In the genomic region with DNA sequence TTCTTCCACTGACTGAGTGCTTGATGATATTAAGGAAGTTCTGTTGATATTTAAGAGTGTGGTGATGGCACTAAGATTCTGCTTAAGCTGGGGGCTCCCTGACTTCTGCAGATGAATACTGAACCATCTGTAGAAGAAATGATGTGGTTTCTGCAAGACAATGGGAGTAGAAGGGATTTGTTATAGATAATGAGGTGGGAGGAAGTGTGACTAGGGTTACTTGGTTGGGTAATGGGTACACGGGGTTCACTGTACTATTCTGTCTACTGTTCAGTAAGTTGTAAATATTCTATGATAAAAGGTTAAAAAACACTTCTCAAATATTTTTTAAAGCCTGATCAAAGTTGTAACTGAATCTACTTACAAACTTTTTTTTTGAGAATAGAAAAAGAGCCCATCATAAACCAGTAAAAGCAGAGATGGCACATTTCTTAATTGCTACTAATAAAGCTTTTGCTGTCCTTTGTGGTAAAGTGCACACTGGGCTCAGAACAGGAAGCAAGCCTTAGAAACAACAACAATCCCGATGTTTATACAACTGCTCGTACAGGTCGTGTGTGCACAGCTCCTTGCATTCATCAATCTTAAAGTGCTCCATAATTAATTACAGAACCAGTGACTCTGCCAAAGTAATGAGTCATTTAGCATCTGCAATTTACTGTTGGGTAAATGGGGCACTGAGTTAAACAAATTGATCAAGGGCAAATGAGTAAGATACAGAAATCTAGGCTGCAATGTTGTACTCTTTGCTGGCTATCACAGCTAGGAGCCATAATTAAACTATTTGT, we compare ENCODE assay signal across 14 cellular contexts.
DNase-seq lines count a peak whose midpoint lies in the region; ATAC-seq lines count a peak whose summit lies in the region.
"Had no signal": no experiment of that assay in that cellular context is flagged by ENCODE, and none has a peak within 500 bp of the region (broad histone marks: within the 10 kb centered on the region; RNA-seq: fewer than 3 reads in every experiment).

No MANE protein-coding gene starts in this region.

- H3K27ac ChIP-seq in BLaER1 treated with 17β-estradiol and CSF1 and Interleukin-3, amounts not matched to agents 10 nM and 100 nM: peak overlapping the region in 10 of 11 experiments; percentile 48 to 85 (median 80); a peak in 20 of 22 replicates
- H3K27ac ChIP-seq: tibial artery, WERI-Rb-1 had no signal

- H3K4me3 Mint-ChIP-seq in IgD-negative memory B cell: peak overlapping the region; percentile 41 to 74 (median 63)

- H4K20me1 ChIP-seq in BLaER1 treated with 17β-estradiol and CSF1 and Interleukin-3, amounts not matched to agents 10 nM and 100 nM: peaks cover 0 to 25% (median 0%) of the 10 kb centered on the region in 11 experiments; a peak in 5 of 22 replicates

- peak; percentile 53 for DNase-seq in OCI-M1 (lab: John Stamatoyannopoulos, UW)
- DNase-seq in fibroblast of peridontal ligament (ENCODE audit: extremely low read depth): peak; percentile 54
- DNase-seq in 8988T: no peak
- no peak for DNase-seq in activated effector memory CD4-positive, alpha-beta T cell treated with Interleukin-2 at 50 U/mL for 16 hours
- DNase-seq in dedifferentiated amniotic fluid mesenchymal stem cell (ENCODE audit: extremely low spot score): no peak
- DNase-seq: Calu3; KG1; kidney; stimulated activated CD4-positive, alpha-beta T cell treated with anti-CD3 and anti-CD28 coated beads, Interleukin-12 subunit alpha, Interleukin-12 subunit beta, amount 100 ng/mL, for 4 hours; tibial artery; WERI-Rb-1 had no signal

- peaks cover 0 to 22% (median 0%) of the 10 kb centered on the region in 11 experiments; a peak in 4 of 22 replicates for H3K36me3 ChIP-seq in BLaER1 treated with 17β-estradiol and CSF1 and Interleukin-3, amounts not matched to agents 10 nM and 100 nM
- H3K36me3 ChIP-seq: tibial artery, WERI-Rb-1 had no signal

- peaks cover 68 to 100% (median 81%) of the 10 kb centered on the region in 10 experiments for H3K4me1 ChIP-seq in BLaER1 treated with 17β-estradiol and CSF1 and Interleukin-3, amounts not matched to agents 10 nM and 100 nM
- H3K4me1 ChIP-seq: tibial artery had no signal

- no peaks in the 10 kb centered on the region for H3K27me3 Mint-ChIP-seq in IgD-negative memory B cell

- peak overlapping the region; percentile 77 to 97 (median 93) for H3K4me2 ChIP-seq in BLaER1 treated with 17β-estradiol and CSF1 and Interleukin-3, amounts not matched to agents 10 nM and 100 nM

- peak overlapping the region in 9 of 10 experiments; percentile 28 to 74 (median 55); a peak in 18 of 20 replicates for H3K4me3 ChIP-seq in BLaER1 treated with 17β-estradiol and CSF1 and Interleukin-3, amounts not matched to agents 10 nM and 100 nM
- H3K4me3 ChIP-seq: tibial artery had no signal

- H3K9me3 ChIP-seq in BLaER1 treated with 17β-estradiol and CSF1 and Interleukin-3, amounts not matched to agents 10 nM and 100 nM (replicated peaks in 1 of 11): no peaks in the 10 kb centered on the region
- H3K9me3 ChIP-seq: tibial artery had no signal

- peak overlapping the region; percentile 1 to 26 (median 7) for H3K27ac Mint-ChIP-seq in IgD-negative memory B cell

- H3K27me3 ChIP-seq in BLaER1 treated with 17β-estradiol and CSF1 and Interleukin-3, amounts not matched to agents 10 nM and 100 nM: no peaks in the 10 kb centered on the region
- H3K27me3 ChIP-seq: tibial artery had no signal

- peak overlapping the region; percentile 21 to 78 (median 72); a peak in 21 of 22 replicates for H3K9ac ChIP-seq in BLaER1 treated with 17β-estradiol and CSF1 and Interleukin-3, amounts not matched to agents 10 nM and 100 nM

- H3K36me3 Mint-ChIP-seq in IgD-negative memory B cell: peaks cover 2% of the 10 kb centered on the region

- peaks cover 60 to 65% (median 63%) of the 10 kb centered on the region in 3 donors for H3K4me1 Mint-ChIP-seq in IgD-negative memory B cell

- no peak for ATAC-seq in GM21717 (IDR thresholded peaks at IDR 0.05; ENCODE audit: unreplicated experiment)

- no peaks in the 10 kb centered on the region for H3K9me3 Mint-ChIP-seq in IgD-negative memory B cell

Comparison
In these comparisons a context has a peak if more than half of its experiments do, and no peak if none do; other contexts are left out.
1. DNase-seq: peak in OCI-M1 (single experiment) and fibroblast of peridontal ligament (single experiment); none in 8988T (single experiment), activated effector memory CD4-positive, alpha-beta T cell treated with Interleukin-2 at 50 U/mL for 16 hours (single experiment) and dedifferentiated amniotic fluid mesenchymal stem cell (single experiment).